ENCODE assay signal across 7 cellular contexts in the genomic region with DNA sequence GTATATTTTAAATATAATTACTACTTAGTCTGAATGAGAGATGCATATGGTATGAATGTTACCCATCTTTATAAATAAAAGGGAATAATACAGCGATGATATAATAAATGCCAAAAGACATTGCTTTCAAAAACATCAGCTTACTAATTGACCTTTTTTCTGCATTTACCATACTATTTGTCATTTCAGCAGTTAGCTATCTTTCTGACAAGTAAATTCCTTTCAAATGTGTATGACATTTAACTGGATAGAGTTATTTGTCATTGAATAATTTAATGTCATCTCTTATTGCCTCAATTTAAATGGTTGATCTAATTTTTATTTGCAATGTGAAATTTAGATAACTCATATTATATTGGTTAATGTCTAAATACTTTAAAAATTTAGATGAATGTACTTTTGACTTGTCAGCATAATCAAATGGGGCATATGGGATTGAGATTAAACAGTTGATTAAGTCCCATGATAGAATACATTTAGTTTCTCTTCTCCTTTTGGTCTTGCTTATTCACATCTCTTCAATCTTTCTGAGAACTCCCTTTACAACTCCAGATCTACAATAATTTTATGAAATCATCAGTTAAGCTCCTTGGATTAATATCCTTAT.
"Had no signal": no experiment of that assay in that cellular context is flagged by ENCODE, and none has a peak within 500 bp of the region (broad histone marks: within the 10 kb centered on the region; RNA-seq: fewer than 3 reads in every experiment).

No MANE protein-coding gene starts in this region.

- H3K27ac ChIP-seq: HL-60 had no signal

- ATAC-seq: GM23338 had no signal

- H3K4me3 ChIP-seq: GM23338 had no signal

- H2AFZ ChIP-seq: GM23338 had no signal

- H3K4me2 ChIP-seq: GM23338 had no signal

- DNase-seq: H9, HCEC 1CT, KG1 had no signal

- FAIRE-seq: H1, H54 had no signal
